8 cellular contexts compared by ENCODE assay signal in the genomic region with DNA sequence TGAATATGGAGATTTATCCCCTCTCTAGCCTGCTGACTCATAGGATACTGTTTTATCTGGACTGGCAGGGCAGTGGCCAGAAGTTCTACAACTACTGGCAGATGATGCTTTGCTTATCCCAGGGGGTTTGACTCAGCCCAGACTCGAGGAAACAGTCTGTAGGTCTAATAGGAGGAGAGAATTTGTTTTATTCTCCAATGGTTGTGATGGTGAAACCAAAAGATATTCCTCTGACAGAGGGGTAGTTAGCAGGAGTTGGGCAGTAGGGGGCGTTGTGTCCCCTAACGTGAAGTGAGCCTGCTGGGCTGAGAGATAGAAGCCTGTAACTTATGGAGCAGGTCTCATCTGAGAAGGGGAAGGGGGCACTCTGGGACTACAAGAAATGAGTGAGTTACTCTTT.
DNase-seq lines count a peak whose midpoint lies in the region; FAIRE-seq and TF ChIP-seq lines count a peak whose summit lies in the region.

No MANE protein-coding gene starts in this region.

- H3K9me3 ChIP-seq in A673 (ENCODE audit: low read depth, low read length, poor library complexity, severe bottlenecking), result no peaks in the 10 kb centered on the region
- H3K9me3 ChIP-seq in cardiac muscle cell (ENCODE audit: low read depth), result no peaks in the 10 kb centered on the region

- POLR2A ChIA-PET in A673 (lab: Charles Lee; ENCODE audit: low non-redundant PET) (no interaction called here), RWPE1 (lab: Yijun Ruan, JAX; ENCODE audit: low non-redundant PET) (no interaction called here)

- H3K4me3 ChIP-seq in A673 (ENCODE audit: low read depth, low read length, poor library complexity, severe bottlenecking), result no peak overlapping the region
- H3K4me3 ChIP-seq in cardiac muscle cell, result no peak overlapping the region

- H3K27me3 ChIP-seq in A673 (replicated peaks; ENCODE audit: insufficient read depth, low read depth, low read length, poor library complexity) (peaks cover 42% of the 10 kb centered on the region), cardiac muscle cell (no peaks in the 10 kb centered on the region)

- TF ChIP-seq CTCF in A673 (conservative IDR thresholded peaks at IDR 0.05; ENCODE audit: low read depth, low read length), result peak; percentile 74
- peak; percentile 52 for TF ChIP-seq CTCF in cardiac muscle cell (IDR thresholded peaks at IDR 0.05; ENCODE audit: low read depth, low read length)
- TF ChIP-seq CTCF in RWPE1 (conservative IDR thresholded peaks at IDR 0.05; ENCODE audit: low read depth), result no peak
- TF ChIP-seq CTCF in GM20000 (IDR thresholded peaks at IDR 0.05; ENCODE audit: extremely low read depth, missing control alignments), result no peak

- H3K36me3 ChIP-seq in A673 (ENCODE audit: insufficient read depth, low read length, poor library complexity, severe bottlenecking) (no peaks in the 10 kb centered on the region), cardiac muscle cell (no peaks in the 10 kb centered on the region)

- CTCF ChIA-PET in A673 (lab: Charles Lee), result no interaction called here
- CTCF ChIA-PET in RWPE1 (lab: Yijun Ruan, JAX), result no interaction called here

- H3K27ac ChIP-seq in A673 (ENCODE audit: low read depth, low read length, poor library complexity, severe bottlenecking) (no peak overlapping the region), cardiac muscle cell (no peak overlapping the region), RWPE1 (no peak overlapping the region)

- DNase-seq in A673 (ENCODE audit: low spot score) (peak; percentile 53), GM12891 (ENCODE audit: insufficient read length, low spot score) (no peak), RPMI7951 (ENCODE audit: low read depth) (peak; percentile 17), cardiac muscle cell (ENCODE audit: low read depth in 1 of 2, low spot score in 1 of 2) (peak; percentile 10 to 50), NCI-H1105 treated with DMSO at 0.1 percent for 48 hours (lab: John Stamatoyannopoulos, UW) (no peak), RWPE1 (ENCODE audit: low spot score) (no peak), NCI-H446 treated with DMSO at 0.1 percent for 48 hours (lab: John Stamatoyannopoulos, UW) (no peak), GM20000 (ENCODE audit: low spot score) (no peak)

- H3K4me1 ChIP-seq in A673 (ENCODE audit: insufficient read depth, low read length, poor library complexity, severe bottlenecking) (no peaks in the 10 kb centered on the region), cardiac muscle cell (ENCODE audit: low read depth) (no peaks in the 10 kb centered on the region)

- peak; percentile 81 for FAIRE-seq in GM12891 (lab: Jason Lieb, UNC)

- no TSS peak for BruUV-seq in A673 (replicated peaks; lab: Mats Ljungman, UMichigan)

- TF ChIP-seq POLR2A in GM12891 (IDR thresholded peaks at IDR 0.05; ENCODE audit: low read depth, low read length), result no peak

- intact Hi-C loops in A673 (cut with micrococcal nuclease; ENCODE audit: unreplicated experiment), result no loop called here

TF ChIP-seq in GM12891, 5 proteins besides CTCF, POLR2A, EP300 and RAD21:
- TF ChIP-seq SPI1 (IDR thresholded peaks at IDR 0.05; ENCODE audit: low read depth, low read length), result no peak
- TF ChIP-seq POU2F2 (IDR thresholded peaks at IDR 0.05; ENCODE audit: low read depth, low read length), result no peak
- TF ChIP-seq POLR2AphosphoS5 (IDR thresholded peaks at IDR 0.05; ENCODE audit: low read depth, low read length), result no peak
- TF ChIP-seq PAX5 (IDR thresholded peaks at IDR 0.05; ENCODE audit: insufficient read depth, low read length, severe bottlenecking), result no peak
- no peak for TF ChIP-seq TAF1 (IDR thresholded peaks at IDR 0.05; ENCODE audit: low read depth, low read length)

Comparison
In these comparisons a context has a peak if more than half of its experiments do, and no peak if none do; other contexts are left out.
1. DNase-seq: peak in A673 (single experiment), RPMI7951 (single experiment) and cardiac muscle cell (2 of 2); none in GM12891 (single experiment), NCI-H1105 treated with DMSO at 0.1 percent for 48 hours (single experiment), RWPE1 (single experiment), NCI-H446 treated with DMSO at 0.1 percent for 48 hours (single experiment) and GM20000 (single experiment).
2. CTCF ChIP-seq: peak in A673 (single experiment) and cardiac muscle cell (single experiment); none in RWPE1 (single experiment) and GM20000 (single experiment).